In genomic region chr11:83071641-83072591, GRCh38 we compare ENCODE assay signal across 8 cellular contexts. TPM values are rescaled to one million over a fixed set of nuclear protein-coding genes. Genes with fewer than 3 reads are reported as not detected.
A peak's percentile ranks its signal among the peaks of the same experiment; 100 is the strongest.
DNase-seq lines count a peak whose midpoint lies in the region; ATAC-seq and TF ChIP-seq lines count a peak whose summit lies in the region.

A gene with protein sequence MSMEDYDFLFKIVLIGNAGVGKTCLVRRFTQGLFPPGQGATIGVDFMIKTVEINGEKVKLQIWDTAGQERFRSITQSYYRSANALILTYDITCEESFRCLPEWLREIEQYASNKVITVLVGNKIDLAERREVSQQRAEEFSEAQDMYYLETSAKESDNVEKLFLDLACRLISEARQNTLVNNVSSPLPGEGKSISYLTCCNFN (minus strand): TSS chr11:83071897. CDS start chr11:82997316, 74,581 bp downstream.

- H3K9me3 ChIP-seq in T-helper 17 cell (ENCODE audit: control insufficient read depth, low read length, poor library complexity, severe bottlenecking), result no peaks in the 10 kb centered on the region
- H3K9me3 ChIP-seq in right cardiac atrium (ENCODE audit: control insufficient read depth, low read length), result no peaks in the 10 kb centered on the region
- no peaks in the 10 kb centered on the region for H3K9me3 ChIP-seq in uterus

- H3K27me3 Mint-ChIP-seq in T-helper 17 cell, result no peaks in the 10 kb centered on the region

- peak within 1 kb of the TSS; percentile 77 for H3K4me3 ChIP-seq in right cardiac atrium (ENCODE audit: low read length)
- peak within 1 kb of the TSS; percentile 69 to 78 for H3K4me3 ChIP-seq in uterus

- intact Hi-C loops in right cardiac atrium (cut with DNase I) (loop anchor here in 3 of 4 donors (5.0 to 10.0 kb wide), 4 partner anchors 70 to 147 kb away; partner anchors contain the start of gene PCF11 (in 2 of the 3)), uterus (cut with DNase I; ENCODE audit: low total_unique reads) (loop anchor here (5.0 kb wide), 1 partner anchor 120 kb away; the partner anchor contains the start of gene ANKRD42)

- H3K4me3 Mint-ChIP-seq in T-helper 17 cell, result no peak within 1 kb of the TSS

- H3K27ac ChIP-seq in right cardiac atrium (ENCODE audit: low read length) (peak within 1 kb of the TSS; percentile 96), uterus (peak within 1 kb of the TSS; percentile 94 to 97)

- no peak within 1 kb of the TSS for H3K27ac Mint-ChIP-seq in T-helper 17 cell

- ATAC-seq in GM18498 (IDR thresholded peaks at IDR 0.05; ENCODE audit: unreplicated experiment) (peak; percentile 94), HG02885 (IDR thresholded peaks at IDR 0.05; ENCODE audit: poor library complexity, unreplicated experiment) (peak; percentile 93), T-helper 17 cell (peak; percentile 95), right cardiac atrium (peak; percentile 98 to 99)

- peaks cover 6% of the 10 kb centered on the region for H3K36me3 Mint-ChIP-seq in T-helper 17 cell (ENCODE audit: low read depth)

- WGBS in right cardiac atrium, result under 1% methylated on average over 43 of the region's 43 CpGs

- TF ChIP-seq POLR2A in uterus (IDR thresholded peaks at IDR 0.05), result peak; percentile 92 to 94

- no peak for TF ChIP-seq CTCF in uterus (IDR thresholded peaks at IDR 0.05)

- no peaks in the 10 kb centered on the region for H3K36me3 ChIP-seq in uterus

- DNase-seq in NCI-H1694 (lab: John Stamatoyannopoulos, UW) (peak; percentile 98), T-helper 17 cell (peak; percentile 77 to 88 (median 86)), anterior cingulate cortex (lab: John Stamatoyannopoulos, UW) (peak; percentile 78 to 99 (median 98)), right cardiac atrium (peak; percentile 96 to 97 (median 97)), pulmonary artery endothelial cell (ENCODE audit: low read depth, low spot score) (peak; percentile 100), uterus (peak; percentile 95 to 100)

- no peaks in the 10 kb centered on the region for H3K27me3 ChIP-seq in right cardiac atrium (ENCODE audit: control insufficient read depth, insufficient read depth)
- no peaks in the 10 kb centered on the region for H3K27me3 ChIP-seq in uterus

- H3K4me1 ChIP-seq in right cardiac atrium (ENCODE audit: control insufficient read depth, insufficient read depth, low read length), result peaks cover 5% of the 10 kb centered on the region
- peaks cover 6 to 15% of the 10 kb centered on the region in 2 donors for H3K4me1 ChIP-seq in uterus

- H3K4me1 Mint-ChIP-seq in T-helper 17 cell, result peaks cover 32% of the 10 kb centered on the region

RNA-seq across cellular contexts. Expression of the gene that starts here (rescaled TPM):
- 10 to 100 TPM; 33.9 to 47.7 TPM for total RNA-seq in T-helper 17 cell
- 10 to 100 TPM; 22.3 to 30.6 (median 26.8) TPM for total RNA-seq in right cardiac atrium
- polyA plus RNA-seq in right cardiac atrium, result 4.6 TPM
- 14.8 and 20.1 TPM in 2 replicates for total RNA-seq in pulmonary artery endothelial cell
- total RNA-seq in uterus, result 100 to 1,000 TPM in 1 of 4 donors, 10 to 100 TPM in 3; 12.4 to 113 (median 48.4) TPM

Comparison
In these comparisons a context has a peak if more than half of its experiments do, and no peak if none do; other contexts are left out.
1. Peak in every context shown above with its lines: DNase-seq, ATAC-seq, H3K4me3 ChIP-seq and H3K27ac ChIP-seq.